8 cellular contexts compared by ENCODE assay signal in genomic region chr22:20495861-20496681, GRCh38. TPM values are rescaled to one million over a fixed set of nuclear protein-coding genes. Genes with fewer than 3 reads are reported as not detected.
DNase-seq lines count a peak whose midpoint lies in the region; ATAC-seq and TF ChIP-seq lines count a peak whose summit lies in the region.

No MANE protein-coding gene starts in this region.

- H3K4me1 ChIP-seq in heart left ventricle (peaks cover 0 to 23% (median 16%) of the 10 kb centered on the region in 12 donors), transverse colon (peaks cover 6 to 41% (median 24%) of the 10 kb centered on the region in 4 donors)

- no peaks in the 10 kb centered on the region for H3K9me3 ChIP-seq in heart left ventricle
- no peaks in the 10 kb centered on the region for H3K9me3 ChIP-seq in transverse colon

- TF ChIP-seq POLR2A in heart left ventricle (IDR thresholded peaks at IDR 0.05) (peak in 1 of 2 donors; percentile 56), transverse colon (IDR thresholded peaks at IDR 0.05) (peak; percentile 87)

- DNase-seq in NCI-H1105 (lab: John Stamatoyannopoulos, UW), result peak; percentile 89
- DNase-seq in SW480 (ENCODE audit: low spot score), result peak; percentile 80
- peak; percentile 94 to 96 (median 94) for DNase-seq in heart left ventricle
- DNase-seq in pons (ENCODE audit: low spot score), result peak; percentile 93
- peak; percentile 94 for DNase-seq in transverse colon

- TF ChIP-seq EP300 in transverse colon (IDR thresholded peaks at IDR 0.05; ENCODE audit: low read depth), result no peak

- TF ChIP-seq CTCF in GM12872 (IDR thresholded peaks at IDR 0.05; ENCODE audit: insufficient read depth, low read depth, low read length), result peak; percentile 88
- peak; percentile 79 to 96 (median 86) for TF ChIP-seq CTCF in heart left ventricle (IDR thresholded peaks at IDR 0.05)
- TF ChIP-seq CTCF in transverse colon (IDR thresholded peaks at IDR 0.05), result peak; percentile 85 to 95 (median 88)

- H3K27me3 ChIP-seq in heart left ventricle (no peaks in the 10 kb centered on the region), transverse colon (no peaks in the 10 kb centered on the region)

- intact Hi-C loops in heart left ventricle (cut with DNase I), result loop anchor here in 7 of 10 donors (2.0 to 5.0 kb wide), 3 partner anchors 74 to 79 kb away; no protein-coding TSS in a partner anchor
- intact Hi-C loops in transverse colon (cut with DNase I; ENCODE audit: low total_unique reads), result loop anchor here (2.0 kb wide), 1 partner anchor 77 kb away; no protein-coding TSS in a partner anchor

- 0 to 1% (median 1%) methylated on average over 43 to 54 of the region's 54 CpGs for WGBS in adipose tissue, 3 donors
- WGBS in heart left ventricle, 4 donors, result 1% methylated on average over 32 to 54 of the region's 54 CpGs
- whole genome bisulfite sequencing in transverse colon (ENCODE audit: low coverage in 1 of 2), 2 donors, result 0 to 4% methylated on average over 10 to 43 of the region's 54 CpGs

- ATAC-seq in HG02610 (IDR thresholded peaks at IDR 0.05; ENCODE audit: unreplicated experiment) (peak; percentile 74), heart left ventricle (peak; percentile 94 to 97 (median 97))

- in situ Hi-C loops in transverse colon (cut with MboI; ENCODE audit: low pct_ligation_motif_present in 1 of 4, low pct_unique_long_range_greater_than_20kb in 1 of 4, low sequenced_read_pairs in 3 of 4), result no loop called here

- H3K4me3 ChIP-seq in heart left ventricle (peak overlapping the region; percentile 69 to 97 (median 82)), transverse colon (peak overlapping the region; percentile 61 to 71 (median 67))

- peak overlapping the region; percentile 51 for H3K27ac ChIP-seq in adipose tissue (ENCODE audit: low read depth, low read length)
- peak overlapping the region; percentile 79 to 99 (median 94) for H3K27ac ChIP-seq in heart left ventricle
- peak overlapping the region; percentile 96 to 98 (median 97) for H3K27ac ChIP-seq in transverse colon

- H3K36me3 ChIP-seq in heart left ventricle, result peaks cover 0 to 13% (median 1%) of the 10 kb centered on the region in 9 donors
- peaks cover 0 to under 1% (median 0%) of the 10 kb centered on the region in 4 donors for H3K36me3 ChIP-seq in transverse colon

RNA-seq across cellular contexts. Expression of gene KLHL22, which starts 0.5 kb away (rescaled TPM):
- polyA plus RNA-seq in adipose tissue, result 10 to 100 TPM; 10.2 to 17.6 (median 15.0) TPM
- 10 to 100 TPM; 10.2 to 23.6 (median 17.1) TPM for total RNA-seq in heart left ventricle
- 10 to 100 TPM; 11.3 to 14.3 TPM for polyA plus RNA-seq in heart left ventricle
- total RNA-seq in transverse colon, result 10 to 100 TPM; 12.7 to 75.9 (median 16.9) TPM

RNA-seq across cellular contexts. Expression of gene MED15, which starts 11.3 kb away (rescaled TPM):
- polyA plus RNA-seq in adipose tissue (10 to 100 TPM; 22.7 to 44.2 (median 42.4) TPM), heart left ventricle (10 to 100 TPM; 29.1 to 42.6 TPM)
- total RNA-seq in heart left ventricle (10 to 100 TPM; 27.9 to 78.3 (median 43.0) TPM), transverse colon (100 to 1,000 TPM in 2 of 4 donors, 10 to 100 TPM in 2; 70.3 to 211 (median 116) TPM)

RNA-seq across cellular contexts. Expression of gene SCARF2, which starts 58.4 kb away (rescaled TPM):
- polyA plus RNA-seq in adipose tissue (1 to 10 TPM; 1.8 to 9.5 (median 3.7) TPM), heart left ventricle (1 to 10 TPM; 1.5 to 2.7 TPM)
- total RNA-seq in heart left ventricle (10 to 100 TPM in 1 of 9 donors, 1 to 10 TPM in 8; 2.4 to 10.1 (median 3.1) TPM), transverse colon (10 to 100 TPM in 1 of 4 donors, 1 to 10 TPM in 3; 3.4 to 15.9 (median 8.7) TPM)

Comparison
In these comparisons a context has a peak if more than half of its experiments do, and no peak if none do; other contexts are left out.
1. Peak in every context shown above with its lines: DNase-seq, ATAC-seq, H3K4me3 ChIP-seq and H3K27ac ChIP-seq.